ENCODE assay signal across 1 cellular context in genomic region chr1:68269637-68270430, GRCh38.
TF ChIP-seq lines count a peak whose summit lies in the region.

No MANE protein-coding gene starts in this region.

TF ChIP-seq in endothelial cell of umbilical vein, 7 proteins besides CTCF, POLR2A, EP300 and RAD21 (continued from another document):
- TF ChIP-seq EZH2 (IDR thresholded peaks at IDR 0.05; ENCODE audit: borderline replicate concordance, low read depth, low read length, severe bottlenecking) (no peak), MYC (IDR thresholded peaks at IDR 0.05; ENCODE audit: low read depth, low read length) (no peak), FOS (IDR thresholded peaks at IDR 0.05; ENCODE audit: borderline replicate concordance, insufficient read depth, low read length) (no peak), POLR2AphosphoS5 (IDR thresholded peaks at IDR 0.05; ENCODE audit: insufficient read depth, low read depth, low read length) (no peak)
TF ChIP-seq in endothelial cell of umbilical vein: peak in this region for 0.
